ENCODE assay signal across 8 cellular contexts in genomic region chr17:27457405-27457730, GRCh38. TPM values are rescaled to one million over a fixed set of nuclear protein-coding genes. Genes with fewer than 3 reads are reported as not detected.
DNase-seq lines count a peak whose midpoint lies in the region; ATAC-seq and TF ChIP-seq lines count a peak whose summit lies in the region.

No MANE protein-coding gene starts in this region.

- no peaks in the 10 kb centered on the region for H3K36me3 ChIP-seq in iPS-15b (ENCODE audit: control insufficient read depth, insufficient read depth, low read length)
- H3K36me3 ChIP-seq in smooth muscle cell (ENCODE audit: low read depth) = no peaks in the 10 kb centered on the region

- H3F3A ChIP-seq in smooth muscle cell (ENCODE audit: low read depth) = peaks cover 5% of the 10 kb centered on the region

- POLR2A ChIA-PET in activated CD8-positive, alpha-beta T cell treated with anti-CD3 and anti-CD28 coated beads, Interleukin-2, amount 10 ng/mL, durations not matched to agents 7 days and 5 days (lab: Charles Lee) = interaction anchor here (0.6 to 1.8 kb wide), 5 partner anchors 9 to 124 kb away, joined by 3 to 11 read pairs (median 3); no protein-coding TSS in a partner anchor

- peak overlapping the region; percentile 30 for H3K27ac ChIP-seq in smooth muscle cell (ENCODE audit: low read depth)

- DNase-seq in HFF-Myc (ENCODE audit: extremely low read depth, low read depth) = no peak
- DNase-seq in activated CD8-positive, alpha-beta T cell treated with anti-CD3 and anti-CD28 coated beads, Interleukin-2, amount 10 ng/mL, durations not matched to agents 7 days and 5 days = no peak
- DNase-seq in smooth muscle cell (lab: John Stamatoyannopoulos, UW; ENCODE audit: unreplicated experiment) = no peak
- DNase-seq in Ammon's horn (ENCODE audit: low spot score) = no peak
- no peak for DNase-seq in activated CD4-positive, alpha-beta T cell treated with anti-CD3 and anti-CD28 coated beads, Interleukin-2, amount 50 U/mL, for 4 hours

- peak overlapping the region; percentile 94 for H3K4me2 ChIP-seq in smooth muscle cell

- H3K79me2 ChIP-seq in smooth muscle cell (ENCODE audit: low read depth) = peaks cover 58% of the 10 kb centered on the region

- CTCF ChIA-PET in activated CD8-positive, alpha-beta T cell treated with anti-CD3 and anti-CD28 coated beads, Interleukin-2, amount 10 ng/mL, durations not matched to agents 7 days and 5 days (lab: Charles Lee) = interaction anchor here (0.8 to 3.6 kb wide), 8 partner anchors 9 to 145 kb away, joined by 3 to 20 read pairs (median 4); no protein-coding TSS in a partner anchor

- ATAC-seq in activated CD8-positive, alpha-beta T cell treated with anti-CD3 and anti-CD28 coated beads, Interleukin-2, amount 10 ng/mL, durations not matched to agents 7 days and 5 days = no peak
- ATAC-seq in GM21526 (IDR thresholded peaks at IDR 0.05; ENCODE audit: low FRiP score, unreplicated experiment) (no peak), GM18909 (IDR thresholded peaks at IDR 0.05; ENCODE audit: poor library complexity, unreplicated experiment) (no peak)

- peak overlapping the region; percentile 39 for H3K9ac ChIP-seq in iPS-15b (ENCODE audit: low read depth, low read length)
- peak overlapping the region; percentile 70 for H3K9ac ChIP-seq in smooth muscle cell (ENCODE audit: low read depth)

- no peaks in the 10 kb centered on the region for H3K9me3 Mint-ChIP-seq in activated CD8-positive, alpha-beta T cell treated with anti-CD3 and anti-CD28 coated beads, Interleukin-2, amount 10 ng/mL, durations not matched to agents 7 days and 5 days (ENCODE audit: insufficient read depth)

- peak overlapping the region; percentile 76 for H3K27ac Mint-ChIP-seq in activated CD8-positive, alpha-beta T cell treated with anti-CD3 and anti-CD28 coated beads, Interleukin-2, amount 10 ng/mL, durations not matched to agents 7 days and 5 days

- H3K4me1 ChIP-seq in iPS-15b (ENCODE audit: control insufficient read depth, insufficient read depth, low read length) (peaks cover 18% of the 10 kb centered on the region), smooth muscle cell (ENCODE audit: low read depth) (peaks cover 27% of the 10 kb centered on the region)

- H2AFZ ChIP-seq in smooth muscle cell (ENCODE audit: low read depth) = no peak overlapping the region

- TF ChIP-seq CTCF in HFF-Myc (IDR thresholded peaks at IDR 0.05; ENCODE audit: low read depth, low read length, missing control alignments) = no peak
- TF ChIP-seq CTCF in smooth muscle cell (IDR thresholded peaks at IDR 0.05; ENCODE audit: borderline replicate concordance, insufficient read depth, poor library complexity, severe bottlenecking) = no peak

- peaks cover 3% of the 10 kb centered on the region for H3K36me3 Mint-ChIP-seq in activated CD8-positive, alpha-beta T cell treated with anti-CD3 and anti-CD28 coated beads, Interleukin-2, amount 10 ng/mL, durations not matched to agents 7 days and 5 days (ENCODE audit: low read depth)

- 2% methylated on average over 7 of the region's 7 CpGs for WGBS in smooth muscle cell (ENCODE audit: low lambda C conversion rate)

- H3K9me3 ChIP-seq in iPS-15b (ENCODE audit: control insufficient read depth, insufficient read depth, low read length) (no peaks in the 10 kb centered on the region), smooth muscle cell (replicated peaks; ENCODE audit: low read depth) (no peaks in the 10 kb centered on the region)

- peak overlapping the region; percentile 94 for H3K4me3 Mint-ChIP-seq in activated CD8-positive, alpha-beta T cell treated with anti-CD3 and anti-CD28 coated beads, Interleukin-2, amount 10 ng/mL, durations not matched to agents 7 days and 5 days

- no peaks in the 10 kb centered on the region for H3K27me3 Mint-ChIP-seq in activated CD8-positive, alpha-beta T cell treated with anti-CD3 and anti-CD28 coated beads, Interleukin-2, amount 10 ng/mL, durations not matched to agents 7 days and 5 days (ENCODE audit: low read depth)

- peaks cover 62% of the 10 kb centered on the region for H3K4me1 Mint-ChIP-seq in activated CD8-positive, alpha-beta T cell treated with anti-CD3 and anti-CD28 coated beads, Interleukin-2, amount 10 ng/mL, durations not matched to agents 7 days and 5 days (ENCODE audit: low read depth)

- peaks cover 58% of the 10 kb centered on the region for H4K20me1 ChIP-seq in smooth muscle cell (ENCODE audit: low read depth)

- H3K4me3 ChIP-seq in HFF-Myc (replicated peaks; ENCODE audit: low read depth, low read length) (peak overlapping the region; percentile 66), iPS-15b (ENCODE audit: low read depth, low read length) (peak overlapping the region; percentile 67), smooth muscle cell (peak overlapping the region; percentile 98)

- H3K27me3 ChIP-seq in iPS-15b (ENCODE audit: control insufficient read depth, insufficient read depth, low read length) = peaks cover 11% of the 10 kb centered on the region
- H3K27me3 ChIP-seq in smooth muscle cell (ENCODE audit: low read depth) = no peaks in the 10 kb centered on the region

RNA-seq across cellular contexts. Expression of gene KSR1, which starts 1.1 kb away (rescaled TPM):
- 10 to 100 TPM; 45.3 to 45.8 TPM for total RNA-seq in activated CD8-positive, alpha-beta T cell treated with anti-CD3 and anti-CD28 coated beads, Interleukin-2, amount 10 ng/mL, durations not matched to agents 7 days and 5 days
- total RNA-seq in smooth muscle cell = 65.1 and 69.2 TPM in 2 replicates
- polyA plus RNA-seq in smooth muscle cell = 40.4 and 53.2 TPM in 2 replicates
